In the genomic region with DNA sequence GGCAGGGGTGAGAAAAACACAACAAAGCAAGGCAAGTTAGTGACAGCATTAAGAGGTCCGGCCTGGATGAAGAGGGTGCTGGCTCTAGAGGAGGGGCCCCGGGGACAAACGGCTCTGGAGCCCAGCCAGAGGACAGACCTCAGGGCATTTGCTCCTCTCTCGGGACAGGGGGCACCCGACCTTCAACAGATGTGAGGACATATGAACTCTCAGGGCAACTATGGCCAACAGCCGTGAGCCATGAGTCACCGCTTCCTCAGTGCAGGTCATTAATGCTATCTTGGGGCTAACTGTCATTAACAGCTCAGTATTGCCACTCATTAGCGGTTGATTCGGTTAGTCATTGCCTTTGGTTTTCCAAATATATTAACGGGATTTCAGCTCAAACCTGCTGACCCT, we compare ENCODE assay signal across 26 cellular contexts. TPM values are rescaled to one million over a fixed set of nuclear protein-coding genes. Genes with fewer than 3 reads are reported as not detected.
DNase-seq lines count a peak whose midpoint lies in the region; ATAC-seq, FAIRE-seq and TF ChIP-seq lines count a peak whose summit lies in the region.
"Had no signal": no experiment of that assay in that cellular context is flagged by ENCODE, and none has a peak within 500 bp of the region (broad histone marks: within the 10 kb centered on the region; RNA-seq: fewer than 3 reads in every experiment).

No MANE protein-coding gene starts in this region.

- no peak overlapping the region for H4K8ac ChIP-seq in H9 (replicated peaks; ENCODE audit: insufficient read length, low read depth, low read length)

- H3K14ac ChIP-seq in H9 (ENCODE audit: insufficient read depth, low read length): no peak overlapping the region

- in situ Hi-C loops in GM12878 (cut with MboI): no loop called here

- H2BK20ac ChIP-seq in H9 (ENCODE audit: low read depth, low read length, poor library complexity, severe bottlenecking): no peak overlapping the region

- TF ChIP-seq CTCF in H9 (conservative IDR thresholded peaks at IDR 0.05): no peak
- TF ChIP-seq CTCF in GM12878 (IDR thresholded peaks at IDR 0.05 in 2 of 3, conservative IDR thresholded peaks at IDR 0.05 in 1 of 3; ENCODE audit: control insufficient read depth in 2 of 3, extremely low read depth in 1 of 3, insufficient read depth in 1 of 3, low read depth in 3 of 3, low read length in 3 of 3): no peak
- TF ChIP-seq CTCF in colonic mucosa (IDR thresholded peaks at IDR 0.05): no peak

- H3K56ac ChIP-seq in H9 (ENCODE audit: insufficient read length, low read depth, low read length): no peak overlapping the region

- no peak for TF ChIP-seq EP300 in GM12878 (IDR thresholded peaks at IDR 0.05; ENCODE audit: borderline replicate concordance in 1 of 2, control insufficient read depth in 1 of 2, low read depth in 2 of 2, low read length in 2 of 2)

- no peaks in the 10 kb centered on the region for H3K79me1 ChIP-seq in H9 (ENCODE audit: insufficient read depth, low read depth, low read length, poor library complexity, severe bottlenecking)

- FAIRE-seq in GM12878 (lab: Jason Lieb, UNC): no peak
- FAIRE-seq: D721Med had no signal

- H2BK5ac ChIP-seq in H9 (ENCODE audit: insufficient read length, low read length): no peak overlapping the region

- no peak overlapping the region for H2AK5ac ChIP-seq in H9 (ENCODE audit: insufficient read length, low read length)

- H3K27ac ChIP-seq in H9 (ENCODE audit: insufficient read length, low read depth, low read length) (no peak overlapping the region), GM12878 (ENCODE audit: control insufficient read depth, insufficient read depth) (no peak overlapping the region), skeletal muscle tissue (ENCODE audit: low read depth, low read length) (peak overlapping the region; percentile 68), colonic mucosa (no peak overlapping the region)
- H3K27ac ChIP-seq: brain microvascular endothelial cell, KMS-11, stomach had no signal

- SMC1A ChIA-PET in GM12878 (lab: Charles Lee; ENCODE audit: uncharacterized antibody, unreplicated experiment): interaction anchor here (0.8 to 3.9 kb wide), 3 partner anchors 11 to 193 kb away, joined by 4 to 26 read pairs (median 14); no protein-coding TSS in a partner anchor

- H3K9me3 Mint-ChIP-seq in H9: no peaks in the 10 kb centered on the region
- H3K9me3 Mint-ChIP-seq: activated naive CD8-positive, alpha-beta T cell treated with anti-CD3 and anti-CD28 coated beads, Interleukin-2, amount 10 ng/mL, durations not matched to agents 7 days and 5 days; natural killer cell treated with Interleukin-12 subunit alpha and Interleukin-12 subunit beta and Interleukin-15 and Interleukin-18, amount 100 ng/mL, for 72 hours; T-helper 2 cell treated with Interferon-gamma antibody and Interleukin-4, amounts not matched to agents 5 μg/mL and 100 μg/mL, for 36 hours had no signal

- peak; percentile 49 for ATAC-seq in GM12878
- ATAC-seq in GM21786 (IDR thresholded peaks at IDR 0.05; ENCODE audit: unreplicated experiment): no peak

- peaks cover 2% of the 10 kb centered on the region for H3K27me3 Mint-ChIP-seq in H9 (ENCODE audit: low read depth)
- H3K27me3 Mint-ChIP-seq: natural killer cell treated with Interleukin-12 subunit alpha and Interleukin-12 subunit beta and Interleukin-15 and Interleukin-18, amount 100 ng/mL, for 72 hours had no signal

- H3K18ac ChIP-seq in H9 (ENCODE audit: insufficient read length, low read depth, low read length): no peak overlapping the region

- no peak overlapping the region for H3T11ph ChIP-seq in H9 (ENCODE audit: low read length)

- no CpG with 5 or more reads among the region's 10 CpGs for WGBS in H9 (ENCODE audit: extremely low coverage, insufficient read length, low lambda C conversion rate)
- 32% methylated on average over 10 of the region's 10 CpGs for WGBS in GM12878 (ENCODE audit: insufficient coverage, insufficient replicate concordance, low lambda C conversion rate, missing lambda C conversion rate)

- H3K36me3 ChIP-seq in GM12878 (ENCODE audit: control insufficient read depth in 2 of 2, insufficient read depth in 2 of 2, low read length in 1 of 2) (peaks cover 2 to 4% of the 10 kb centered on the region in 2 experiments; a peak in 2 of 4 replicates), skeletal muscle tissue (ENCODE audit: control insufficient read depth in 3 of 3, insufficient read depth in 3 of 3, low read length in 3 of 3) (peaks cover 29 to 40% (median 32%) of the 10 kb centered on the region in 3 donors), colonic mucosa (no peaks in the 10 kb centered on the region)

- no peak overlapping the region for H3K23ac ChIP-seq in H9 (ENCODE audit: insufficient read length, low read depth, low read length)

- POLR2A ChIA-PET in GM12878 (lab: Charles Lee): interaction anchor here (0.6 to 2.2 kb wide), 2 partner anchors 11 to 225 kb away, joined by 5 to 10 read pairs; a partner anchor contains a TSS

- no peak overlapping the region for H2BK120ac ChIP-seq in H9 (ENCODE audit: low read depth, low read length, poor library complexity, severe bottlenecking)

- no peak for TF ChIP-seq POLR2A in GM12878 (IDR thresholded peaks at IDR 0.05; ENCODE audit: low read depth, low read length)

- DNase-seq in H9 (peak; percentile 36), NOMO-1 treated with dmso at 0.1 percent for 144 hours (lab: John Stamatoyannopoulos, UW; ENCODE audit: unreplicated experiment) (peak; percentile 92), GM12878 (ENCODE audit: low read depth, low spot score) (no peak), medulla oblongata (ENCODE audit: extremely low spot score) (no peak), colonic mucosa (no peak)
- DNase-seq in activated naive CD4-positive, alpha-beta T cell treated with anti-CD3 and anti-CD28 coated beads, Interleukin-2, amount 50 U/mL, for 16 hours: no peak
- DNase-seq: activated naive CD8-positive, alpha-beta T cell treated with anti-CD3 and anti-CD28 coated beads, Interleukin-2, amount 10 ng/mL, durations not matched to agents 7 days and 5 days; brain microvascular endothelial cell; foreskin melanocyte; kidney glomerular epithelial cell; mesenchymal stem cell; NCI-H1436 treated with DMSO at 0.1 percent for 48 hours; NCI-H2171; PC-3; stimulated activated CD4-positive, alpha-beta T cell treated with anti-CD3 and anti-CD28 coated beads, Interleukin-2, amount 100 ng/mL, for 24 hours; stomach; trophoblast cell had no signal

- no peak overlapping the region for H2BK15ac ChIP-seq in H9 (ENCODE audit: low read depth, low read length)

- H4K20me1 ChIP-seq in H9 (ENCODE audit: control insufficient read depth, insufficient read depth, insufficient read length) (no peaks in the 10 kb centered on the region), GM12878 (ENCODE audit: control insufficient read depth, insufficient read depth) (no peaks in the 10 kb centered on the region)

- H3K4me1 ChIP-seq in H9 (ENCODE audit: insufficient read depth, low read length) (no peaks in the 10 kb centered on the region; the same call in 1 of the 2 replicates), GM12878 (ENCODE audit: control insufficient read depth, insufficient read depth, low read length) (no peaks in the 10 kb centered on the region), skeletal muscle tissue (ENCODE audit: control insufficient read depth in 3 of 3, insufficient read depth in 3 of 3, low read length in 3 of 3) (peaks cover 4 to 55% (median 36%) of the 10 kb centered on the region in 3 donors), colonic mucosa (no peaks in the 10 kb centered on the region)

- intact Hi-C loops in GM12878 (cut with micrococcal nuclease; ENCODE audit: unreplicated experiment): no loop called here
- intact Hi-C loops in colonic mucosa (cut with DNase I): no loop called here

- H3K79me2 ChIP-seq in H9 (ENCODE audit: insufficient read depth, low read length) (no peaks in the 10 kb centered on the region), GM12878 (ENCODE audit: control insufficient read depth, insufficient read depth, low read length) (no peaks in the 10 kb centered on the region)

- H2AFZ ChIP-seq in H9 (ENCODE audit: low read length): no peak overlapping the region
- H2AFZ ChIP-seq in GM12878 (ENCODE audit: control insufficient read depth, low read depth, low read length): no peak overlapping the region

- H3K4me3 Mint-ChIP-seq in H9: no peak overlapping the region
- H3K4me3 Mint-ChIP-seq: activated naive CD8-positive, alpha-beta T cell treated with anti-CD3 and anti-CD28 coated beads, Interleukin-2, amount 10 ng/mL, durations not matched to agents 7 days and 5 days; natural killer cell treated with Interleukin-12 subunit alpha and Interleukin-12 subunit beta and Interleukin-15 and Interleukin-18, amount 100 ng/mL, for 72 hours; T-helper 2 cell treated with Interferon-gamma antibody and Interleukin-4, amounts not matched to agents 5 μg/mL and 100 μg/mL, for 36 hours had no signal

- H3K4me2 ChIP-seq in H9 (ENCODE audit: insufficient read depth, insufficient read length, low read length) (no peak overlapping the region), GM12878 (ENCODE audit: control insufficient read depth, insufficient read depth) (no peak overlapping the region)
- H3K4me2 ChIP-seq: KMS-11 had no signal

- no peak overlapping the region for H3K4me3 ChIP-seq in GM12878
- H3K4me3 ChIP-seq in skeletal muscle tissue (ENCODE audit: low read length in 3 of 3): no peak overlapping the region
- no peak overlapping the region for H3K4me3 ChIP-seq in colonic mucosa
- H3K4me3 ChIP-seq: stomach had no signal

- RAD21 ChIA-PET in GM12878 (lab: Charles Lee; ENCODE audit: unreplicated experiment): interaction anchor here (1.3 to 3.4 kb wide), 4 partner anchors 11 to 192 kb away, joined by 4 to 37 read pairs (median 22); a partner anchor contains a TSS

- peaks cover 31 to 52% of the 10 kb centered on the region in 2 experiments for H3K4me1 Mint-ChIP-seq in H9

- H3K9ac ChIP-seq in H9 (ENCODE audit: extremely low read depth, insufficient read length, low read length) (no peak overlapping the region), GM12878 (ENCODE audit: control insufficient read depth, insufficient read depth, low read length) (no peak overlapping the region), skeletal muscle tissue (ENCODE audit: low read depth in 1 of 3, low read length in 3 of 3) (peak overlapping the region in 2 of 3 donors; percentile 40 to 45), colonic mucosa (ENCODE audit: low read depth in 2 of 2, low read length in 2 of 2) (no peak overlapping the region)
- H3K9ac ChIP-seq: KMS-11 had no signal

- CTCF ChIA-PET in GM12878 (lab: Yijun Ruan, JAX): interaction anchor here (0.6 to 8.9 kb wide), 13 partner anchors 10 to 305 kb away, joined by 4 to 117 read pairs (median 10); a partner anchor contains a TSS

- H4K91ac ChIP-seq in H9 (ENCODE audit: insufficient read length, low read depth, low read length): no peak overlapping the region

- H3K4ac ChIP-seq in H9 (ENCODE audit: low read depth, low read length): no peak overlapping the region

- no peak overlapping the region for H4K5ac ChIP-seq in H9 (ENCODE audit: insufficient read length, low read depth, low read length)

- peaks cover 7 to 36% (median 11%) of the 10 kb centered on the region in 3 experiments for H3K36me3 Mint-ChIP-seq in H9 (ENCODE audit: insufficient read depth in 1 of 3, low read depth in 3 of 3)
- H3K36me3 Mint-ChIP-seq: natural killer cell treated with Interleukin-12 subunit alpha and Interleukin-12 subunit beta and Interleukin-15 and Interleukin-18, amount 100 ng/mL, for 72 hours had no signal

- H3K27me3 ChIP-seq in H9 (ENCODE audit: insufficient read depth, low read length) (no peaks in the 10 kb centered on the region), GM12878 (replicated peaks in 1 of 2; ENCODE audit: control insufficient read depth in 2 of 2, insufficient read depth in 2 of 2, low read length in 1 of 2) (no peaks in the 10 kb centered on the region), skeletal muscle tissue (ENCODE audit: control insufficient read depth in 3 of 3, insufficient read depth in 3 of 3, low read length in 3 of 3) (no peaks in the 10 kb centered on the region), colonic mucosa (no peaks in the 10 kb centered on the region)
- H3K27me3 ChIP-seq: brain microvascular endothelial cell, stomach had no signal

- no peak for TF ChIP-seq RAD21 in GM12878 (IDR thresholded peaks at IDR 0.05; ENCODE audit: insufficient read depth, low read depth, low read length)

- H3K27ac Mint-ChIP-seq in H9: peak overlapping the region in 1 of 3 experiments; percentile 22; a peak in 1 of 7 replicates
- H3K27ac Mint-ChIP-seq: natural killer cell treated with Interleukin-12 subunit alpha and Interleukin-12 subunit beta and Interleukin-15 and Interleukin-18, amount 100 ng/mL, for 72 hours; T-helper 2 cell treated with Interferon-gamma antibody and Interleukin-4, amounts not matched to agents 5 μg/mL and 100 μg/mL, for 36 hours had no signal

- H3K23me2 ChIP-seq in H9 (ENCODE audit: insufficient read length, low read depth, low read length, poor library complexity, severe bottlenecking): no peaks in the 10 kb centered on the region

- H2BK12ac ChIP-seq in H9 (ENCODE audit: insufficient read length, low read depth, low read length): no peak overlapping the region

- BruUV-seq in GM12878 (replicated peaks; lab: Mats Ljungman, UMichigan): no TSS peak

- H3K9me3 ChIP-seq in H9 (ENCODE audit: control insufficient read depth, low read depth, low read length): no peaks in the 10 kb centered on the region
- H3K9me3 ChIP-seq in GM12878 (replicated peaks; ENCODE audit: control insufficient read depth, insufficient read depth, low read length): no peaks in the 10 kb centered on the region
- H3K9me3 ChIP-seq in skeletal muscle tissue (ENCODE audit: control insufficient read depth in 3 of 3, low read length in 3 of 3): no peaks in the 10 kb centered on the region
- H3K9me3 ChIP-seq in colonic mucosa: no peaks in the 10 kb centered on the region
- H3K9me3 ChIP-seq: stomach had no signal

RNA-seq across cellular contexts. Expression of a gene that starts 9.7 kb away (rescaled TPM):
- total RNA-seq in H9 (2021) (not detected in 2 replicates), GM12878 (2014; rRNA removed) (not detected in 2 replicates), GM12878 (2014; rRNA removed; fragmentation: Illumina TruSeq; extraction: Trizol) (not detected in 2 replicates), GM12878 (2021) (not detected in 2 replicates), skeletal muscle tissue (under 0.01 TPM), colonic mucosa (not detected)
- not detected in 2 replicates for total RNA-seq in GM12878 (2013; cell fraction: nucleolus; rRNA removed)
- polyA plus RNA-seq in GM12878 (2011; ENCODE audit: low read depth): not detected
- polyA plus RNA-seq in GM12878 (2011; rRNA removed) (not detected in 2 replicates), GM12878 (2014; fragmentation: Illumina TruSeq; extraction: Trizol) (not detected in 2 replicates), GM12878 (2014; fragmentation: Nextera tagmentation; extraction: Ambion mirVana) (not detected), GM12878 (2014; rRNA removed) (not detected in 2 replicates), GM12878 (2016; fragmentation: Nextera tagmentation; extraction: Ambion mirVana) (not detected)
- not detected in 2 replicates for polyA plus RNA-seq in GM12878 (2011; cell fraction: cytosol; rRNA removed)
- polyA plus RNA-seq in GM12878 (2011; cell fraction: nucleus; rRNA removed): 0.29 TPM in 1 of 2 replicates, not detected in the other
- 0.04 TPM in 1 of 2 replicates, not detected in the other for polyA plus RNA-seq in GM12878 (2012)
- polyA minus RNA-seq in GM12878 (2011; rRNA and poly(A)+ RNA removed): not detected in 2 replicates
- not detected in 2 replicates for polyA minus RNA-seq in GM12878 (2011; cell fraction: cytosol; rRNA and poly(A)+ RNA removed)
- not detected in 2 replicates for polyA minus RNA-seq in GM12878 (2011; cell fraction: nucleus; rRNA and poly(A)+ RNA removed)
- total RNA-seq: dermis microvascular lymphatic vessel endothelial cell; epithelial cell of proximal tubule; HT-29; natural killer cell treated with Interleukin-12 subunit alpha and Interleukin-12 subunit beta and Interleukin-15 and Interleukin-18, amount 100 ng/mL, for 72 hours; PC-3; stomach had no signal
- polyA plus RNA-seq: stomach had no signal

RNA-seq across cellular contexts. Expression of a gene that starts 21.8 kb away (rescaled TPM):
- total RNA-seq in H9 (2021): 17.5 and 20.0 TPM in 2 replicates
- total RNA-seq in GM12878 (2013; cell fraction: nucleolus; rRNA removed): 33.2 and 35.6 TPM in 2 replicates
- 6.2 and 8.7 TPM in 2 replicates for total RNA-seq in GM12878 (2014; rRNA removed)
- total RNA-seq in GM12878 (2014; rRNA removed; fragmentation: Illumina TruSeq; extraction: Trizol): 2.3 and 4.3 TPM in 2 replicates
- total RNA-seq in GM12878 (2021): 10.1 and 15.6 TPM in 2 replicates
- 9.6 TPM for polyA plus RNA-seq in GM12878 (2011; ENCODE audit: low read depth)
- polyA plus RNA-seq in GM12878 (2011; rRNA removed): 3.6 and 8.0 TPM in 2 replicates
- 6.3 and 7.0 TPM in 2 replicates for polyA plus RNA-seq in GM12878 (2011; cell fraction: cytosol; rRNA removed)
- polyA plus RNA-seq in GM12878 (2011; cell fraction: nucleus; rRNA removed): 38.2 and 38.3 TPM in 2 replicates
- polyA plus RNA-seq in GM12878 (2012): 4.2 and 4.6 TPM in 2 replicates
- 3.8 and 6.3 TPM in 2 replicates for polyA plus RNA-seq in GM12878 (2014; fragmentation: Illumina TruSeq; extraction: Trizol)
- polyA plus RNA-seq in GM12878 (2014; fragmentation: Nextera tagmentation; extraction: Ambion mirVana): under 1 TPM; 0.06 to 0.18 TPM
- polyA plus RNA-seq in GM12878 (2014; rRNA removed): 12.6 and 14.1 TPM in 2 replicates
- polyA plus RNA-seq in GM12878 (2016; fragmentation: Nextera tagmentation; extraction: Ambion mirVana): 1 to 10 TPM; 4.7 to 6.5 TPM
- 33.6 TPM in 2 replicates for polyA minus RNA-seq in GM12878 (2011; rRNA and poly(A)+ RNA removed)
- 4.1 and 4.9 TPM in 2 replicates for polyA minus RNA-seq in GM12878 (2011; cell fraction: cytosol; rRNA and poly(A)+ RNA removed)
- 19.9 and 28.1 TPM in 2 replicates for polyA minus RNA-seq in GM12878 (2011; cell fraction: nucleus; rRNA and poly(A)+ RNA removed)
- 146 TPM for total RNA-seq in skeletal muscle tissue
- 1 to 10 TPM; 5.9 to 8.8 TPM for total RNA-seq in colonic mucosa

RNA-seq across cellular contexts. Expression of a gene that starts 24.3 kb away (rescaled TPM):
- total RNA-seq in H9 (2021) (1.6 and 2.0 TPM in 2 replicates), GM12878 (2014; rRNA removed) (not detected in 2 replicates), GM12878 (2014; rRNA removed; fragmentation: Illumina TruSeq; extraction: Trizol) (not detected in 2 replicates), GM12878 (2021) (not detected in 2 replicates), skeletal muscle tissue (0.52 TPM), colonic mucosa (1 to 10 TPM in 1 of 2 donors, under 1 TPM in 1; 0.54 to 4.4 TPM)
- 1.2 and 1.8 TPM in 2 replicates for total RNA-seq in GM12878 (2013; cell fraction: nucleolus; rRNA removed)
- polyA plus RNA-seq in GM12878 (2011; ENCODE audit: low read depth): not detected
- polyA plus RNA-seq in GM12878 (2011; rRNA removed) (0.16 and 0.22 TPM in 2 replicates), GM12878 (2014; fragmentation: Illumina TruSeq; extraction: Trizol) (0.03 TPM in 1 of 2 replicates, not detected in the other), GM12878 (2014; fragmentation: Nextera tagmentation; extraction: Ambion mirVana) (not detected), GM12878 (2014; rRNA removed) (not detected in 2 replicates), GM12878 (2016; fragmentation: Nextera tagmentation; extraction: Ambion mirVana) (under 1 TPM in 1 of 2 experiments, not detected in 1; 0.30 TPM)
- 0.04 and 0.23 TPM in 2 replicates for polyA plus RNA-seq in GM12878 (2011; cell fraction: cytosol; rRNA removed)
- 0.45 and 0.63 TPM in 2 replicates for polyA plus RNA-seq in GM12878 (2011; cell fraction: nucleus; rRNA removed)
- 0.22 and 0.28 TPM in 2 replicates for polyA plus RNA-seq in GM12878 (2012)
- not detected in 2 replicates for polyA minus RNA-seq in GM12878 (2011; rRNA and poly(A)+ RNA removed)
- polyA minus RNA-seq in GM12878 (2011; cell fraction: cytosol; rRNA and poly(A)+ RNA removed): not detected in 2 replicates
- polyA minus RNA-seq in GM12878 (2011; cell fraction: nucleus; rRNA and poly(A)+ RNA removed): not detected in 2 replicates
- total RNA-seq: dermis microvascular lymphatic vessel endothelial cell, epithelial cell of proximal tubule, HT-29, PC-3 had no signal

RNA-seq across cellular contexts. Expression of a gene that starts 24.4 kb away (rescaled TPM):
- total RNA-seq in H9 (2021) (2,038 and 2,051 TPM in 2 replicates), GM12878 (2014; rRNA removed) (3,345 and 3,660 TPM in 2 replicates), GM12878 (2014; rRNA removed; fragmentation: Illumina TruSeq; extraction: Trizol) (4,424 and 4,557 TPM in 2 replicates), GM12878 (2021) (2,884 and 2,984 TPM in 2 replicates), skeletal muscle tissue (1,766 TPM), colonic mucosa (1,000 to 10,000 TPM; 1,557 to 1,567 TPM)
- 258 and 286 TPM in 2 replicates for total RNA-seq in GM12878 (2013; cell fraction: nucleolus; rRNA removed)
- 2,420 TPM for polyA plus RNA-seq in GM12878 (2011; ENCODE audit: low read depth)
- polyA plus RNA-seq in GM12878 (2011; rRNA removed) (2,325 and 2,496 TPM in 2 replicates), GM12878 (2014; fragmentation: Illumina TruSeq; extraction: Trizol) (2,387 and 5,536 TPM in 2 replicates), GM12878 (2014; fragmentation: Nextera tagmentation; extraction: Ambion mirVana) (1,000 to 10,000 TPM; 4,826 to 5,082 TPM), GM12878 (2014; rRNA removed) (4,304 and 4,328 TPM in 2 replicates), GM12878 (2016; fragmentation: Nextera tagmentation; extraction: Ambion mirVana) (1,000 to 10,000 TPM; 1,862 to 1,965 TPM)
- polyA plus RNA-seq in GM12878 (2011; cell fraction: cytosol; rRNA removed): 3,209 and 3,744 TPM in 2 replicates
- polyA plus RNA-seq in GM12878 (2011; cell fraction: nucleus; rRNA removed): 1,169 and 1,252 TPM in 2 replicates
- polyA plus RNA-seq in GM12878 (2012): 3,096 and 4,247 TPM in 2 replicates
- polyA minus RNA-seq in GM12878 (2011; rRNA and poly(A)+ RNA removed): 917 and 1,360 TPM in 2 replicates
- polyA minus RNA-seq in GM12878 (2011; cell fraction: cytosol; rRNA and poly(A)+ RNA removed): 437 and 484 TPM in 2 replicates
- 126 and 168 TPM in 2 replicates for polyA minus RNA-seq in GM12878 (2011; cell fraction: nucleus; rRNA and poly(A)+ RNA removed)

RNA-seq across cellular contexts. Expression of a gene that starts 50.1 kb away (rescaled TPM):
- 1.5 and 2.5 TPM in 2 replicates for total RNA-seq in H9 (2021)
- not detected in 2 replicates for total RNA-seq in GM12878 (2013; cell fraction: nucleolus; rRNA removed)
- total RNA-seq in GM12878 (2014; rRNA removed): not detected in 2 replicates
- total RNA-seq in GM12878 (2014; rRNA removed; fragmentation: Illumina TruSeq; extraction: Trizol): 0.04 TPM in 1 of 2 replicates, not detected in the other
- total RNA-seq in GM12878 (2021): not detected in 2 replicates
- not detected for polyA plus RNA-seq in GM12878 (2011; ENCODE audit: low read depth)
- polyA plus RNA-seq in GM12878 (2011; rRNA removed): not detected in 2 replicates
- polyA plus RNA-seq in GM12878 (2011; cell fraction: cytosol; rRNA removed): not detected in 2 replicates
- not detected in 2 replicates for polyA plus RNA-seq in GM12878 (2011; cell fraction: nucleus; rRNA removed)
- polyA plus RNA-seq in GM12878 (2012): 0.04 TPM in 1 of 2 replicates, not detected in the other
- polyA plus RNA-seq in GM12878 (2014; fragmentation: Illumina TruSeq; extraction: Trizol): not detected in 2 replicates
- not detected for polyA plus RNA-seq in GM12878 (2014; fragmentation: Nextera tagmentation; extraction: Ambion mirVana)
- polyA plus RNA-seq in GM12878 (2014; rRNA removed): not detected in 2 replicates
- polyA plus RNA-seq in GM12878 (2016; fragmentation: Nextera tagmentation; extraction: Ambion mirVana): not detected
- not detected in 2 replicates for polyA minus RNA-seq in GM12878 (2011; rRNA and poly(A)+ RNA removed)
- not detected in 2 replicates for polyA minus RNA-seq in GM12878 (2011; cell fraction: cytosol; rRNA and poly(A)+ RNA removed)
- polyA minus RNA-seq in GM12878 (2011; cell fraction: nucleus; rRNA and poly(A)+ RNA removed): not detected in 2 replicates
- total RNA-seq in skeletal muscle tissue: not detected
- total RNA-seq in colonic mucosa: under 1 TPM; 0.11 to 0.15 TPM
- total RNA-seq: activated naive CD8-positive, alpha-beta T cell treated with anti-CD3 and anti-CD28 coated beads, Interleukin-2, amount 10 ng/mL, durations not matched to agents 7 days and 5 days; dermis microvascular lymphatic vessel endothelial cell; epithelial cell of proximal tubule; PC-3 had no signal

Comparison
In these comparisons a context has a peak if more than half of its experiments do, and no peak if none do; other contexts are left out.
1. DNase-seq: peak in H9 (single experiment) and NOMO-1 treated with dmso at 0.1 percent for 144 hours (single experiment); none in GM12878 (single experiment), medulla oblongata (single experiment), colonic mucosa (single experiment) and activated naive CD4-positive, alpha-beta T cell treated with anti-CD3 and anti-CD28 coated beads, Interleukin-2, amount 50 U/mL, for 16 hours (single experiment).
2. H3K9ac ChIP-seq: peak in skeletal muscle tissue (2 of 3); none in H9 (single experiment), GM12878 (single experiment) and colonic mucosa (0 of 2).